8 cellular contexts compared by ENCODE assay signal in the genomic region with DNA sequence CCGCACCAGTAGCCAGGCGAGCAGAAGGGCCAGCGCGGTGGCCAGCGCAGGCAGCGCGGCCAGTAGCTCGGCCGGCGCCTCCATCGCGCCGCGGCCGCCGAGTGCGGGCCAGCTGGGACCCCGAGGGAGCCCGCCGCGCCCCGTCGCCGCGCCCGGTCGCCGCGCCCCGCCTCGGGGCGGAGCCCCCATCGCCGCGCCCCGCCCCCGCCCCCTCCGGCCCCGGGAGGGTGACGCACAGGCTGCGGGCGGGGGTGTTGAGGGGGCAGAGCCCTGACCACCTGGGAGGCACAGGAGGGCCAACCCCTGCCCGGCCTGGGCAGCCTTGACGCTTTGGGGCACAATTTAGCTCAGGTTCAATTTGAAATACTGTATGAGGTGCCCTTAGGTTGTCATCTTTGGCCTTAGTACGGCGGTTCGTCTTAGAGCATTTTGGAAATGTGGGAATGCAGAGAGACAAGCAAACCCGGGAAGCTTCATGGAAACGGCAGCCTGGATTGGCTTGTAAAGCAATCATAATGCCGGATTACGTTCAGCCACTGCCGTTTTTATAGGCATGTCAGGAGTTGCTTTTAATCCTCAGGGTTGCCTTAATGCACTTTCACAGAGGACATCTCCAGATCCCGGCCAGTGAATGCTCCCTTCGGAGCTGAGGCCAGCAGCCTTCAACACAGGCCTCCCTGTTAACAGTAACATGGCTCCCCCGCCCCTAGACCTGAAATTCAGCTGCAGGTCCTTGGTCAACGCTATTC. TPM values are rescaled to one million over a fixed set of nuclear protein-coding genes. Genes with fewer than 3 reads are reported as not detected.
DNase-seq lines count a peak whose midpoint lies in the region; ATAC-seq and TF ChIP-seq lines count a peak whose summit lies in the region.

A gene with protein sequence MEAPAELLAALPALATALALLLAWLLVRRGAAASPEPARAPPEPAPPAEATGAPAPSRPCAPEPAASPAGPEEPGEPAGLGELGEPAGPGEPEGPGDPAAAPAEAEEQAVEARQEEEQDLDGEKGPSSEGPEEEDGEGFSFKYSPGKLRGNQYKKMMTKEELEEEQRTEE (minus strand): TSS at position 103 of the 749 bp plus-strand sequence. CDS start 19 bp downstream, at position 84.

- H4K20me1 ChIP-seq in GM23338 (replicated peaks; ENCODE audit: insufficient read depth) = peaks cover 10% of the 10 kb centered on the region; the same call in 1 of the 2 replicates
- H4K20me1 ChIP-seq in OCI-LY1 (ENCODE audit: insufficient read depth, low read length) = no peaks in the 10 kb centered on the region

- intact Hi-C loops in activated T-helper 2 cell treated with anti-CD3 and anti-CD28 coated beads, Interferon-gamma antibody, Interleukin-2, Interleukin-4, amounts not matched to agents 10 μg/mL and 5 μg/mL and 100 μg/mL, durations not matched to agents 14 hours and 24 hours and 36 hours (cut with micrococcal nuclease) = loop anchor here (2.0 to 10.0 kb wide), 2 partner anchors 16 to 156 kb away; partner anchors contain the start of genes JMJD6 and METTL23

- H3F3A ChIP-seq in GM23338 (replicated peaks; ENCODE audit: low read depth) = peaks cover 9% of the 10 kb centered on the region
- no peaks in the 10 kb centered on the region for H3F3A ChIP-seq in OCI-LY1 (ENCODE audit: insufficient read depth, low read length)

- H2AFZ ChIP-seq in GM23338 (peak within 1 kb of the TSS; percentile 92), OCI-LY1 (ENCODE audit: low read length) (no peak within 1 kb of the TSS)

- peaks cover 12% of the 10 kb centered on the region; the same call in 1 of the 2 replicates for H3K79me2 ChIP-seq in GM23338 (replicated peaks; ENCODE audit: insufficient read depth)
- no peaks in the 10 kb centered on the region for H3K79me2 ChIP-seq in OCI-LY1 (ENCODE audit: insufficient read depth, low read length)

- no peaks in the 10 kb centered on the region for H3K9me3 ChIP-seq in OCI-LY1 (ENCODE audit: low read length)
- H3K9me3 ChIP-seq in stomach smooth muscle (ENCODE audit: control insufficient read depth in 2 of 2, low read length in 2 of 2) = no peaks in the 10 kb centered on the region

- ATAC-seq in GM23338 (peak; percentile 35), HG03442 (IDR thresholded peaks at IDR 0.05; ENCODE audit: unreplicated experiment) (no peak)

- H3K4me2 ChIP-seq in GM23338 = peak within 1 kb of the TSS; percentile 88
- peak within 1 kb of the TSS; percentile 66 for H3K4me2 ChIP-seq in OCI-LY1 (ENCODE audit: low read length)

- H3K9ac ChIP-seq in OCI-LY1 (ENCODE audit: low read length) (no peak within 1 kb of the TSS), stomach smooth muscle (ENCODE audit: low read length in 2 of 2) (peak within 1 kb of the TSS; percentile 92 to 98)

- TF ChIP-seq CTCF in GM23338 (conservative IDR thresholded peaks at IDR 0.05; ENCODE audit: low read depth in 2 of 2) (no peak), OCI-LY1 (IDR thresholded peaks at IDR 0.05; ENCODE audit: low read length) (no peak)

- H3K4me3 Mint-ChIP-seq in GM23338 = peak within 1 kb of the TSS; percentile 76
- peak within 1 kb of the TSS; percentile 73 for H3K4me3 Mint-ChIP-seq in activated T-helper 2 cell treated with anti-CD3 and anti-CD28 coated beads, Interferon-gamma antibody, Interleukin-2, Interleukin-4, amounts not matched to agents 10 μg/mL and 5 μg/mL and 100 μg/mL, durations not matched to agents 14 hours and 24 hours and 36 hours (ENCODE audit: low read depth)

- no peak within 1 kb of the TSS for H3K27ac Mint-ChIP-seq in GM23338
- no peak within 1 kb of the TSS for H3K27ac Mint-ChIP-seq in activated T-helper 2 cell treated with anti-CD3 and anti-CD28 coated beads, Interferon-gamma antibody, Interleukin-2, Interleukin-4, amounts not matched to agents 10 μg/mL and 5 μg/mL and 100 μg/mL, durations not matched to agents 14 hours and 24 hours and 36 hours

- H3K4me1 Mint-ChIP-seq in GM23338 = peaks cover 36% of the 10 kb centered on the region
- H3K4me1 Mint-ChIP-seq in activated T-helper 2 cell treated with anti-CD3 and anti-CD28 coated beads, Interferon-gamma antibody, Interleukin-2, Interleukin-4, amounts not matched to agents 10 μg/mL and 5 μg/mL and 100 μg/mL, durations not matched to agents 14 hours and 24 hours and 36 hours (ENCODE audit: low read depth) = peaks cover 32% of the 10 kb centered on the region

- peak within 1 kb of the TSS; percentile 59; the same call in 1 of the 2 replicates for H3K27ac ChIP-seq in GM23338 (ENCODE audit: low read depth)
- H3K27ac ChIP-seq in OCI-LY1 (ENCODE audit: low read depth, low read length, poor library complexity, severe bottlenecking) = no peak within 1 kb of the TSS
- H3K27ac ChIP-seq in stomach smooth muscle (ENCODE audit: low read length) = peak within 1 kb of the TSS; percentile 99

- DNase-seq in 8988T (peak; percentile 68), GM23338 (ENCODE audit: low spot score) (peak; percentile 80), fibroblast of gingiva (ENCODE audit: low read depth) (peak; percentile 68), myocyte (ENCODE audit: low read depth) (peak; percentile 84)
- DNase-seq in activated T-helper 2 cell treated with anti-CD3 and anti-CD28 coated beads, Interferon-gamma antibody, Interleukin-2, Interleukin-4, amounts not matched to agents 10 μg/mL and 5 μg/mL and 100 μg/mL, durations not matched to agents 14 hours and 24 hours and 36 hours (ENCODE audit: low spot score) = peak; percentile 38

- peaks cover 1% of the 10 kb centered on the region; the same call in 1 of the 2 replicates for H3K36me3 ChIP-seq in GM23338 (ENCODE audit: insufficient read depth)
- peaks cover 28% of the 10 kb centered on the region for H3K36me3 ChIP-seq in OCI-LY1 (ENCODE audit: insufficient read depth, low read length)
- peaks cover 21 to 26% of the 10 kb centered on the region in 2 donors for H3K36me3 ChIP-seq in stomach smooth muscle (ENCODE audit: control insufficient read depth in 2 of 2, insufficient read depth in 2 of 2, low read length in 2 of 2)

- H3K4me1 ChIP-seq in GM23338 (ENCODE audit: insufficient read depth) = peaks cover 30% of the 10 kb centered on the region
- peaks cover 11% of the 10 kb centered on the region for H3K4me1 ChIP-seq in OCI-LY1 (ENCODE audit: insufficient read depth, low read length, severe bottlenecking)
- peaks cover 69% of the 10 kb centered on the region for H3K4me1 ChIP-seq in stomach smooth muscle (ENCODE audit: control insufficient read depth, insufficient read depth, low read length)

- peaks cover 18% of the 10 kb centered on the region for H3K27me3 ChIP-seq in GM23338 (ENCODE audit: insufficient read depth)
- no peaks in the 10 kb centered on the region for H3K27me3 ChIP-seq in OCI-LY1 (ENCODE audit: insufficient read depth, low read length)
- H3K27me3 ChIP-seq in stomach smooth muscle (ENCODE audit: control insufficient read depth in 1 of 2, insufficient read depth in 2 of 2, low read length in 2 of 2) = no peaks in the 10 kb centered on the region

- peak within 1 kb of the TSS; percentile 73 for H3K4me3 ChIP-seq in GM23338
- peak within 1 kb of the TSS; percentile 48 for H3K4me3 ChIP-seq in OCI-LY1 (ENCODE audit: low read depth, low read length, poor library complexity, severe bottlenecking)
- peak within 1 kb of the TSS; percentile 84 for H3K4me3 ChIP-seq in stomach smooth muscle (ENCODE audit: low read length in 2 of 2)

- peaks cover 39% of the 10 kb centered on the region for H3K27me3 Mint-ChIP-seq in GM23338 (ENCODE audit: insufficient read depth, low read depth, poor library complexity)
- H3K27me3 Mint-ChIP-seq in activated T-helper 2 cell treated with anti-CD3 and anti-CD28 coated beads, Interferon-gamma antibody, Interleukin-2, Interleukin-4, amounts not matched to agents 10 μg/mL and 5 μg/mL and 100 μg/mL, durations not matched to agents 14 hours and 24 hours and 36 hours (ENCODE audit: low read depth) = peaks cover 3% of the 10 kb centered on the region

- peaks cover 6% of the 10 kb centered on the region; the same call in 1 of the 3 replicates for H3K36me3 Mint-ChIP-seq in GM23338 (ENCODE audit: low read depth)
- peaks cover 30% of the 10 kb centered on the region for H3K36me3 Mint-ChIP-seq in activated T-helper 2 cell treated with anti-CD3 and anti-CD28 coated beads, Interferon-gamma antibody, Interleukin-2, Interleukin-4, amounts not matched to agents 10 μg/mL and 5 μg/mL and 100 μg/mL, durations not matched to agents 14 hours and 24 hours and 36 hours (ENCODE audit: low read depth)

- no peaks in the 10 kb centered on the region for H3K9me3 Mint-ChIP-seq in GM23338
- no peaks in the 10 kb centered on the region for H3K9me3 Mint-ChIP-seq in activated T-helper 2 cell treated with anti-CD3 and anti-CD28 coated beads, Interferon-gamma antibody, Interleukin-2, Interleukin-4, amounts not matched to agents 10 μg/mL and 5 μg/mL and 100 μg/mL, durations not matched to agents 14 hours and 24 hours and 36 hours

- no peaks in the 10 kb centered on the region for H3K9me2 ChIP-seq in GM23338 (ENCODE audit: insufficient read depth)
- H3K9me2 ChIP-seq in OCI-LY1 (ENCODE audit: low read depth, low read length) = no peaks in the 10 kb centered on the region

TF ChIP-seq in GM23338, 12 proteins besides CTCF, POLR2A, EP300 and RAD21 (continues in another document):
- no peak for TF ChIP-seq ZNF114 (CRISPR knock-in tag; IDR thresholded peaks at IDR 0.05)

RNA-seq across cellular contexts. Expression of the gene that starts here (rescaled TPM):
- 29.2 and 46.6 TPM in 2 replicates for total RNA-seq in GM23338 (2014; rRNA removed; shearing (Covaris generic))
- polyA plus RNA-seq in GM23338 (2016; fragmentation: Nextera tagmentation; extraction: Ambion mirVana) = 11.4 and 12.1 TPM in 2 replicates
- 6.6 and 8.5 TPM in 2 replicates for total RNA-seq in activated T-helper 2 cell treated with anti-CD3 and anti-CD28 coated beads, Interferon-gamma antibody, Interleukin-2, Interleukin-4, amounts not matched to agents 10 μg/mL and 5 μg/mL and 100 μg/mL, durations not matched to agents 14 hours and 24 hours and 36 hours
- total RNA-seq in myocyte = 716 and 760 TPM in 2 replicates
- 625 TPM for polyA plus RNA-seq in myocyte (2012)

Comparison
In these comparisons a context has a peak if more than half of its experiments do, and no peak if none do; other contexts are left out.
1. RNA of the gene that starts here (total RNA-seq): 716 to 760 TPM in myocyte; 29.2 to 46.6 TPM in GM23338 and 6.6 to 8.5 TPM in activated T-helper 2 cell treated with anti-CD3 and anti-CD28 coated beads, Interferon-gamma antibody, Interleukin-2, Interleukin-4, amounts not matched to agents 10 μg/mL and 5 μg/mL and 100 μg/mL, durations not matched to agents 14 hours and 24 hours and 36 hours; every median in the first group is over 10 times any median in the second.
2. Peak in every context shown above with its lines, with median percentiles within 50 percentile points of each other: DNase-seq and H3K4me3 ChIP-seq.